ENCODE assay signal across 21 cellular contexts in the genomic region with DNA sequence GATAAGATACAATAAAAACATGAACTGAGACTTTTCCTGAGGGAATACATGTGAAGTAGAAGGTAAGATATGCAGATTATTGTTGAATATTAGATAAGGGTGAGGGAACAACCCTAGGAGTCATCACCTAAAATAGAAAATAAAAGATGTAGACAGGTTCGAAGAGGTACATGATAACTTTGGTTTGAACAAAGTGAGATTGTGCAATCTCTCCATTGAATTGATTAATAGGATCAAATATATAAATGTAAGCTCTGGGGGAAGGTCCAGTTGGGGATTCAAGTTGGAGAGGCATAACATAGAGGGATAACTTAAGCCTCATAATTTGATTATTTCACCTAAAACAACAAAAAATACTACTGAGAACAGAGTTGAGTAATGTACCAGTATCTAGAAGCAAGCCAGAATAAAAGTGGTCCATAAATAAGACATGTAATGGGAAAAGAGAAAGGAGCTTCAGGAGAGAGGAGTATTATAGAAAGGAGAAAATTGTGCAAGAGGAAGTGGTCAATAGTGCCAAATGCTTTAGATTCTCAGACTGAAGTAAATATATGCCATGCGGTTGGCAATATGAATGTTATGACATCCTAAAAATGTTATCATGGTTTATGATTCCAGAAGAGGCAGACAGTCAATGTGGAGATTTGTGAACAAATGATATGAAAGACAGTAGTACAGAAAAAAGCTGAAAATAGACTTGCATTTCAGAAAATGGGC.
A peak's percentile ranks its signal among the peaks of the same experiment; 100 is the strongest.
DNase-seq lines count a peak whose midpoint lies in the region; ATAC-seq, FAIRE-seq and TF ChIP-seq lines count a peak whose summit lies in the region.
"Had no signal": no experiment of that assay in that cellular context is flagged by ENCODE, and none has a peak within 500 bp of the region (broad histone marks: within the 10 kb centered on the region; RNA-seq: fewer than 3 reads in every experiment).

No MANE protein-coding gene starts in this region.

- H3K4me3 ChIP-seq in K562 = no peak overlapping the region
- H3K4me3 ChIP-seq: SK-N-MC had no signal

- CTCF ChIA-PET in K562 (lab: Yijun Ruan, JAX; ENCODE audit: low intra/inter-chr PET ratio) = no interaction called here

- H3K27ac ChIP-seq in K562 (ENCODE audit: extremely low read depth, low read depth, low read length) = no peak overlapping the region
- H3K27ac ChIP-seq: HL-60, SK-N-MC had no signal

- ATAC-seq in K562 (no peak), GM18505 (IDR thresholded peaks at IDR 0.05; ENCODE audit: unreplicated experiment) (no peak), HG02763 (IDR thresholded peaks at IDR 0.05; ENCODE audit: unreplicated experiment) (no peak)

- TF ChIP-seq CTCF in K562 (IDR thresholded peaks at IDR 0.05 in 2 of 3, conservative IDR thresholded peaks at IDR 0.05 in 1 of 3; ENCODE audit: insufficient read depth in 2 of 3, low read depth in 1 of 3, low read length in 3 of 3) = no peak

- no peaks in the 10 kb centered on the region for H4K20me1 ChIP-seq in K562 (replicated peaks; ENCODE audit: control insufficient read depth, insufficient read depth, low read length)

- H3K27me3 ChIP-seq in K562 (ENCODE audit: control insufficient read depth in 2 of 2, insufficient read depth in 2 of 2, low read length in 2 of 2) = no peaks in the 10 kb centered on the region
- H3K27me3 ChIP-seq: BE2C had no signal

- WGBS in K562 (ENCODE audit: insufficient coverage, low coverage, missing lambda C conversion rate) = 2% methylated on average over 2 of the region's 2 CpGs

- no peak for FAIRE-seq in K562 (lab: Jason Lieb, UNC)
- FAIRE-seq: GM12891 had no signal

- no peaks in the 10 kb centered on the region for H3K79me2 ChIP-seq in K562 (ENCODE audit: control insufficient read depth, insufficient read depth, low read length)

- intact Hi-C loops in K562 (cut with micrococcal nuclease) = no loop called here

- no peaks in the 10 kb centered on the region for H3K9me1 ChIP-seq in K562 (ENCODE audit: control insufficient read depth, insufficient read depth, low read length)

- no TSS peak for BruUV-seq in K562 (replicated peaks; lab: Mats Ljungman, UMichigan)

- no peak for TF ChIP-seq RAD21 in K562 (CRISPR knock-in tag; conservative IDR thresholded peaks at IDR 0.05 in 1 of 2, IDR thresholded peaks at IDR 0.05 in 1 of 2)

- in situ Hi-C loops in K562 (cut with MboI) = no loop called here

- no peaks in the 10 kb centered on the region for H3K9me3 ChIP-seq in K562 (replicated peaks; ENCODE audit: control insufficient read depth, insufficient read depth, low read depth, low read length)
- H3K9me3 ChIP-seq: BE2C had no signal

- H3K4me1 ChIP-seq in K562 (replicated peaks in 1 of 2; ENCODE audit: control insufficient read depth in 2 of 2, insufficient read depth in 2 of 2, low read length in 2 of 2) = no peaks in the 10 kb centered on the region
- H3K4me1 ChIP-seq: BE2C had no signal

- POLR2A ChIA-PET in K562 (lab: Yijun Ruan, JAX) = no interaction called here

- no peak overlapping the region for H3K4me2 ChIP-seq in K562 (ENCODE audit: insufficient read depth, low read length)

- no peak overlapping the region for H3K9ac ChIP-seq in K562 (ENCODE audit: insufficient read depth in 1 of 2, low read depth in 2 of 2, low read length in 2 of 2)

- TF ChIP-seq POLR2A in K562 (conservative IDR thresholded peaks at IDR 0.05) = no peak
- TF ChIP-seq POLR2A in GM18505 (IDR thresholded peaks at IDR 0.05; ENCODE audit: borderline replicate concordance, extremely low read depth, insufficient read depth, insufficient read length) = no peak

- H2AFZ ChIP-seq in K562 (ENCODE audit: low read depth, low read length) = no peak overlapping the region

- no peak for TF ChIP-seq EP300 in K562 (IDR thresholded peaks at IDR 0.05; ENCODE audit: low read length)

- peak; percentile 10 for DNase-seq in SKM-1 treated with dmso at 0.1 percent for 144 hours (lab: John Stamatoyannopoulos, UW; ENCODE audit: unreplicated experiment)
- no peak for DNase-seq in SKM-1 (lab: John Stamatoyannopoulos, UW; ENCODE audit: unreplicated experiment)
- peak; percentile 27 for DNase-seq in LHCN-M2 (ENCODE audit: low read depth)
- no peak for DNase-seq in K562 (ENCODE audit: extremely low read depth in 1 of 4, low spot score in 3 of 4)
- DNase-seq in NCI-H526 treated with DMSO at 0.1 percent for 48 hours (lab: John Stamatoyannopoulos, UW) = no peak
- DNase-seq in islet precursor cell = no peak
- DNase-seq: BE2C; CD4-positive, CD25-positive, alpha-beta regulatory T cell; COR-L47; DMS 273 treated with DMSO at 0.1 percent for 48 hours; H7; NCI-H1105; NCI-H510A treated with DMSO at 0.1 percent for 48 hours; NCI-H82; OCI-M1; SHP77 had no signal

- H3K36me3 ChIP-seq in K562 (ENCODE audit: control insufficient read depth, insufficient read depth, low read length) = no peaks in the 10 kb centered on the region
- H3K36me3 ChIP-seq: BE2C had no signal

TF ChIP-seq in K562, 482 proteins besides CTCF, POLR2A, EP300 and RAD21:
- TF ChIP-seq DMBX1 (CRISPR knock-in tag; IDR thresholded peaks at IDR 0.05; ENCODE audit: borderline replicate concordance) (no peak), CEBPG (CRISPR knock-in tag; IDR thresholded peaks at IDR 0.05) (no peak), CEBPG (tag; conservative IDR thresholded peaks at IDR 0.05 in 1 of 2, IDR thresholded peaks at IDR 0.05 in 1 of 2) (peak; percentile 33 to 72; a peak in 2 of 4 replicates), NFATC3 (IDR thresholded peaks at IDR 0.05) (no peak), CEBPB (tag; IDR thresholded peaks at IDR 0.05) (peak; percentile 65)

Comparison
In these comparisons a context has a peak if more than half of its experiments do, and no peak if none do; other contexts are left out.
1. DNase-seq: peak in SKM-1 treated with dmso at 0.1 percent for 144 hours (single experiment) and LHCN-M2 (single experiment); none in SKM-1 (single experiment), K562 (0 of 4), NCI-H526 treated with DMSO at 0.1 percent for 48 hours (single experiment) and islet precursor cell (single experiment).